In genomic region chr3:72258366-72258765, GRCh38 we compare ENCODE assay signal across 13 cellular contexts.
DNase-seq lines count a peak whose midpoint lies in the region; ATAC-seq lines count a peak whose summit lies in the region.
"Had no signal": no experiment of that assay in that cellular context is flagged by ENCODE, and none has a peak within 500 bp of the region (broad histone marks: within the 10 kb centered on the region; RNA-seq: fewer than 3 reads in every experiment).

No MANE protein-coding gene starts in this region.

- peak; percentile 81 for DNase-seq in COR-L47 (lab: John Stamatoyannopoulos, UW)
- no peak for DNase-seq in T-cell
- peak; percentile 35 for DNase-seq in iPS-NIHi11 (ENCODE audit: low spot score)
- DNase-seq in left colon = no peak
- DNase-seq: activated CD4-positive, CD25-positive, alpha-beta regulatory T cell; BE2C; Peyer's patch had no signal

- H3K27ac Mint-ChIP-seq in T-cell = peak overlapping the region; percentile 18 to 56

- H3K4me3 ChIP-seq in BLaER1 treated with 17β-estradiol and CSF1 and Interleukin-3, amounts not matched to agents 10 nM and 100 nM = peak overlapping the region in 2 of 10 experiments; percentile 7 to 33; a peak in 3 of 20 replicates
- H3K4me3 ChIP-seq: Peyer's patch, prostate gland, tibial nerve had no signal

- H3K4me3 Mint-ChIP-seq in T-cell = peak overlapping the region; percentile 1 to 75 (median 37)

- no peaks in the 10 kb centered on the region for H3K36me3 Mint-ChIP-seq in T-cell

- peaks cover 28 to 76% (median 67%) of the 10 kb centered on the region in 10 experiments for H3K4me1 ChIP-seq in BLaER1 treated with 17β-estradiol and CSF1 and Interleukin-3, amounts not matched to agents 10 nM and 100 nM

- H3K4me2 ChIP-seq in BLaER1 treated with 17β-estradiol and CSF1 and Interleukin-3, amounts not matched to agents 10 nM and 100 nM = peak overlapping the region; percentile 60 to 92 (median 86)

- H3K27me3 Mint-ChIP-seq in T-cell = peaks cover 0 to 2% of the 10 kb centered on the region in 2 donors

- H3K27me3 ChIP-seq in BLaER1 treated with 17β-estradiol and CSF1 and Interleukin-3, amounts not matched to agents 10 nM and 100 nM = peaks cover 0 to 3% (median 0%) of the 10 kb centered on the region in 11 experiments; a peak in 1 of 22 replicates
- H3K27me3 ChIP-seq: BE2C, Peyer's patch, tibial nerve had no signal

- H3K9ac ChIP-seq in BLaER1 treated with 17β-estradiol and CSF1 and Interleukin-3, amounts not matched to agents 10 nM and 100 nM = peak overlapping the region in 8 of 11 experiments; percentile 32 to 67 (median 48); a peak in 15 of 22 replicates

- H3K27ac ChIP-seq in BLaER1 treated with 17β-estradiol and CSF1 and Interleukin-3, amounts not matched to agents 10 nM and 100 nM = peak overlapping the region in 8 of 11 experiments; percentile 49 to 84 (median 64); a peak in 16 of 22 replicates
- H3K27ac ChIP-seq: Peyer's patch, prostate gland, tibial nerve had no signal

- H3K9me3 ChIP-seq in BLaER1 treated with 17β-estradiol and CSF1 and Interleukin-3, amounts not matched to agents 10 nM and 100 nM (replicated peaks in 1 of 11) = peaks cover 0 to 10% (median 4%) of the 10 kb centered on the region in 11 experiments; a peak in 10 of 22 replicates
- H3K9me3 ChIP-seq: BE2C, Peyer's patch, prostate gland, tibial nerve had no signal

- H3K9me3 Mint-ChIP-seq in T-cell = no peaks in the 10 kb centered on the region

- no peaks in the 10 kb centered on the region for H3K36me3 ChIP-seq in BLaER1 treated with 17β-estradiol and CSF1 and Interleukin-3, amounts not matched to agents 10 nM and 100 nM
- H3K36me3 ChIP-seq: BE2C, Peyer's patch, prostate gland, tibial nerve had no signal

- POLR2A ChIA-PET in T-cell (lab: Charles Lee) = no interaction called here

- CTCF ChIA-PET in T-cell (lab: Charles Lee) = no interaction called here

- H3K4me1 Mint-ChIP-seq in T-cell = peaks cover 44 to 49% (median 47%) of the 10 kb centered on the region in 3 donors

- intact Hi-C loops in left colon (cut with DNase I, micrococcal nuclease) = no loop called here

- no peaks in the 10 kb centered on the region for H4K20me1 ChIP-seq in BLaER1 treated with 17β-estradiol and CSF1 and Interleukin-3, amounts not matched to agents 10 nM and 100 nM

- peak in 2 of 4 experiments; percentile 7 to 11 for ATAC-seq in T-cell (replicated peaks in 1 of 4)
- ATAC-seq in HG02571 (IDR thresholded peaks at IDR 0.05; ENCODE audit: unreplicated experiment) = no peak
- ATAC-seq in GM19324 (IDR thresholded peaks at IDR 0.05; ENCODE audit: low FRiP score, unreplicated experiment) = no peak
- ATAC-seq in HG03354 (IDR thresholded peaks at IDR 0.05; ENCODE audit: poor library complexity, severe bottlenecking, unreplicated experiment) = no peak
- ATAC-seq in left colon = no peak

Comparison
In these comparisons a context has a peak if more than half of its experiments do, and no peak if none do; other contexts are left out.
1. DNase-seq: peak in COR-L47 (single experiment) and iPS-NIHi11 (single experiment); none in T-cell (0 of 34) and left colon (0 of 2).